In the genomic region with DNA sequence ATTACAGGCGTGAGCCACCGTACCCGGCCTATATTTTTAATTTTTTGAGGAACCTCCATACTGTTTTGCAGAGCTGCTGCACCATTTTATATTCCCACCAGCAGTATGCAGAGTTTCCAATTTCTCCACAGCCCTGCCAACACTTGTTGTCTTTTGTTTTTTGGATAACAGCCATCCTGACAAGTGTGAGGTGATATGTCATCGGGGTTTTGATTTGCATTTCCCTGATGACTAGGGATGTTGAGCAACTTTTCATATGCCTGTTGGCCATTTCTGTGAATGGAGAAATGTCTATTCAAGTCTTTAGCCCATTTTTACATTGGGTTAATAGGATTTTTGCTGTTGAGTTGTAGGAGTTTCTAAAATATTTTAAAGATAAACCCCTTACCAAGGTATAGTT, we compare ENCODE assay signal across 14 cellular contexts. TPM values are rescaled to one million over a fixed set of nuclear protein-coding genes. Genes with fewer than 3 reads are reported as not detected.
DNase-seq lines count a peak whose midpoint lies in the region; ATAC-seq and TF ChIP-seq lines count a peak whose summit lies in the region.
"Had no signal": no experiment of that assay in that cellular context is flagged by ENCODE, and none has a peak within 500 bp of the region (broad histone marks: within the 10 kb centered on the region; RNA-seq: fewer than 3 reads in every experiment).

No MANE protein-coding gene starts in this region.

- peak in 3 of 4 donors; percentile 80 to 92 (median 87) for ATAC-seq in heart left ventricle
- no peak for ATAC-seq in GM19395 (IDR thresholded peaks at IDR 0.05; ENCODE audit: unreplicated experiment)
- ATAC-seq in HG03432 (IDR thresholded peaks at IDR 0.05; ENCODE audit: unreplicated experiment): no peak

- H3K27me3 ChIP-seq in heart left ventricle: no peaks in the 10 kb centered on the region
- no peaks in the 10 kb centered on the region for H3K27me3 ChIP-seq in right atrium auricular region
- no peaks in the 10 kb centered on the region for H3K27me3 ChIP-seq in adrenal gland
- H3K27me3 ChIP-seq: BE2C, stomach had no signal

- no peak overlapping the region for H3K4me3 ChIP-seq in heart left ventricle
- no peak overlapping the region for H3K4me3 ChIP-seq in right atrium auricular region
- H3K4me3 ChIP-seq in adrenal gland: no peak overlapping the region
- H3K4me3 ChIP-seq: stomach had no signal

- H3K36me3 ChIP-seq in heart left ventricle (peaks cover 0 to 68% (median 31%) of the 10 kb centered on the region in 9 donors), right atrium auricular region (peaks cover 18% of the 10 kb centered on the region), adrenal gland (replicated peaks in 1 of 2) (peaks cover 0 to 30% of the 10 kb centered on the region in 2 donors)

- peaks cover 0 to 9% (median 0%) of the 10 kb centered on the region in 12 donors for H3K4me1 ChIP-seq in heart left ventricle
- H3K4me1 ChIP-seq in right atrium auricular region: peaks cover 0 to 10% of the 10 kb centered on the region in 2 donors
- H3K4me1 ChIP-seq in adrenal gland (replicated peaks in 1 of 2): peaks cover 5 to 16% of the 10 kb centered on the region in 2 donors
- H3K4me1 ChIP-seq: BE2C had no signal

- 73 to 83% (median 78%) methylated on average over 4 of the region's 4 CpGs for WGBS in heart left ventricle, 4 donors
- WGBS in adrenal gland, 4 donors: 75 to 79% (median 77%) methylated on average over 4 of the region's 4 CpGs

- intact Hi-C loops in heart left ventricle (cut with DNase I) (no loop called here), adrenal gland (cut with DNase I) (no loop called here)

- no peaks in the 10 kb centered on the region for H3K9me3 ChIP-seq in heart left ventricle
- H3K9me3 ChIP-seq in right atrium auricular region: no peaks in the 10 kb centered on the region
- H3K9me3 ChIP-seq in adrenal gland (replicated peaks in 1 of 3): no peaks in the 10 kb centered on the region
- H3K9me3 ChIP-seq: BE2C, stomach had no signal

- no peak for TF ChIP-seq CTCF in heart left ventricle (IDR thresholded peaks at IDR 0.05)
- TF ChIP-seq CTCF in right atrium auricular region (IDR thresholded peaks at IDR 0.05): no peak
- TF ChIP-seq CTCF in adrenal gland (IDR thresholded peaks at IDR 0.05): no peak

- H3K27ac ChIP-seq in heart left ventricle (no peak overlapping the region), right atrium auricular region (no peak overlapping the region), adrenal gland (peak overlapping the region in 2 of 5 donors; percentile 0 to 30)

- no peak for TF ChIP-seq POLR2A in heart left ventricle (IDR thresholded peaks at IDR 0.05)
- TF ChIP-seq POLR2A in adrenal gland (IDR thresholded peaks at IDR 0.05): no peak

- no peak for DNase-seq in heart left ventricle
- DNase-seq in right atrium auricular region (ENCODE audit: low spot score): no peak
- peak in 4 of 7 donors; percentile 30 to 57 (median 40) for DNase-seq in adrenal gland
- DNase-seq in fibroblast of the conjunctiva (ENCODE audit: low read depth): peak; percentile 64
- no peak for DNase-seq in NCI-H69 (lab: John Stamatoyannopoulos, UW)
- DNase-seq in hypothalamus (lab: John Stamatoyannopoulos, UW): no peak
- DNase-seq: activated CD4-positive, alpha-beta T cell treated with anti-CD3 and anti-CD28 coated beads, Interleukin-2, amount 10 ng/mL, durations not matched to agents 7 days and 5 days; activated naive CD4-positive, alpha-beta T cell treated with Interleukin-2 at 50 U/mL for 16 hours; BE2C; effector CD4-positive, alpha-beta T cell; NCI-H446 treated with DMSO at 0.1 percent for 48 hours; stomach had no signal

RNA-seq across cellular contexts. Expression of gene ENTPD7, which starts 22.2 kb away (rescaled TPM):
- total RNA-seq in heart left ventricle (1 to 10 TPM; 1.1 to 5.6 (median 2.7) TPM), right atrium auricular region (1 to 10 TPM; 3.5 to 3.7 TPM), adrenal gland (10 to 100 TPM in 5 of 8 donors, 1 to 10 TPM in 3; 5.6 to 17.4 (median 10.9) TPM)
- polyA plus RNA-seq in heart left ventricle (1 to 10 TPM in 1 of 2 donors, under 1 TPM in 1; 0.23 to 3.8 TPM), adrenal gland (10 to 100 TPM in 1 of 3 donors, 1 to 10 TPM in 2; 1.2 to 16.7 (median 1.4) TPM)

RNA-seq across cellular contexts. Expression of gene COX15, which starts 50.4 kb away (rescaled TPM):
- 10 to 100 TPM; 28.5 to 45.2 (median 34.7) TPM for total RNA-seq in heart left ventricle
- polyA plus RNA-seq in heart left ventricle: 10 to 100 TPM; 17.0 to 19.9 TPM
- 10 to 100 TPM; 18.4 to 26.4 TPM for total RNA-seq in right atrium auricular region
- total RNA-seq in adrenal gland: 10 to 100 TPM; 49.6 to 89.7 (median 64.2) TPM
- polyA plus RNA-seq in adrenal gland: 10 to 100 TPM; 13.4 to 59.4 (median 22.2) TPM

RNA-seq across cellular contexts. Expression of gene CUTC, which starts 50.5 kb away (rescaled TPM):
- total RNA-seq in heart left ventricle (10 to 100 TPM; 27.0 to 53.2 (median 37.7) TPM), right atrium auricular region (10 to 100 TPM; 29.0 to 37.5 TPM), adrenal gland (10 to 100 TPM; 16.0 to 24.5 (median 19.4) TPM)
- polyA plus RNA-seq in heart left ventricle (10 to 100 TPM; 45.2 to 45.6 TPM), adrenal gland (10 to 100 TPM; 18.9 to 29.9 (median 20.2) TPM)

Comparison
In these comparisons a context has a peak if more than half of its experiments do, and no peak if none do; other contexts are left out.
1. ATAC-seq: peak in heart left ventricle (3 of 4); none in GM19395 (single experiment) and HG03432 (single experiment).
2. DNase-seq: peak in adrenal gland (4 of 7) and fibroblast of the conjunctiva (single experiment); none in heart left ventricle (0 of 5), right atrium auricular region (single experiment), NCI-H69 (single experiment) and hypothalamus (0 of 51).